Comparison of ENCODE assay signal across 22 cellular contexts in genomic region chr10:21719502-21719901, GRCh38.
"Had no signal": no experiment of that assay in that cellular context is flagged by ENCODE, and none has a peak within 500 bp of the region (broad histone marks: within the 10 kb centered on the region; RNA-seq: fewer than 3 reads in every experiment).

No MANE protein-coding gene starts in this region.

- H3K27me3 ChIP-seq: brain microvascular endothelial cell, esophagus muscularis mucosa, hepatocyte, spleen, vagina had no signal

- DNase-seq: activated CD4-positive, alpha-beta memory T cell treated with anti-CD3 and anti-CD28 coated beads, Interleukin-2, amount 10 ng/mL, durations not matched to agents 7 days and 5 days; activated CD4-positive, alpha-beta T cell treated with anti-CD3 and anti-CD28 coated beads for 48 hours; activated gamma-delta T cell treated with Interleukin-2 at 50 U/mL for 16 hours; anterior cingulate cortex; brain microvascular endothelial cell; effector memory CD4-positive, alpha-beta T cell; glutamatergic neuron; left ventricle myocardium inferior; natural killer cell; spleen; stimulated activated CD4-positive, alpha-beta T cell treated with anti-CD3 and anti-CD28 coated beads, Interleukin-4, amount 100 ng/mL, for 1 hour; stimulated activated naive CD4-positive, alpha-beta T cell treated with Interleukin-2 at 50 U/mL for 16 hours had no signal

- H3K27ac Mint-ChIP-seq: activated CD4-positive, alpha-beta memory T cell treated with anti-CD3 and anti-CD28 coated beads, Interleukin-2, amount 10 ng/mL, durations not matched to agents 7 days and 5 days; natural killer cell; type B pancreatic cell had no signal

- H3K27me3 Mint-ChIP-seq: activated CD4-positive, alpha-beta memory T cell treated with anti-CD3 and anti-CD28 coated beads, Interleukin-2, amount 10 ng/mL, durations not matched to agents 7 days and 5 days; activated naive CD4-positive, alpha-beta T cell treated with anti-CD3 and anti-CD28 coated beads, Interleukin-2, amount 50 U/mL, for 24 hours; central memory CD8-positive, alpha-beta T cell; progenitor cell of endocrine pancreas; type B pancreatic cell had no signal

- ATAC-seq: natural killer cell had no signal

- H3K4me3 ChIP-seq: esophagus muscularis mucosa, hepatocyte, left ventricle myocardium inferior, spleen, thoracic aorta, vagina had no signal

- H3K9me3 ChIP-seq: esophagus muscularis mucosa, left ventricle myocardium inferior, spleen, thoracic aorta, vagina had no signal

- H3K27ac ChIP-seq: brain microvascular endothelial cell, esophagus muscularis mucosa, hepatocyte, left ventricle myocardium inferior, spleen, thoracic aorta, vagina had no signal

- H3K9me3 Mint-ChIP-seq: activated CD4-positive, alpha-beta memory T cell treated with anti-CD3 and anti-CD28 coated beads, Interleukin-2, amount 10 ng/mL, durations not matched to agents 7 days and 5 days; activated naive CD4-positive, alpha-beta T cell treated with anti-CD3 and anti-CD28 coated beads, Interleukin-2, amount 50 U/mL, for 24 hours; central memory CD8-positive, alpha-beta T cell; natural killer cell; type B pancreatic cell had no signal

- H3K4me3 Mint-ChIP-seq: activated CD4-positive, alpha-beta memory T cell treated with anti-CD3 and anti-CD28 coated beads, Interleukin-2, amount 10 ng/mL, durations not matched to agents 7 days and 5 days; activated naive CD4-positive, alpha-beta T cell treated with anti-CD3 and anti-CD28 coated beads, Interleukin-2, amount 50 U/mL, for 24 hours; central memory CD8-positive, alpha-beta T cell; natural killer cell; type B pancreatic cell had no signal

- H3K36me3 Mint-ChIP-seq: natural killer cell had no signal

- FAIRE-seq: colon, frontal cortex had no signal
